In genomic region chr2:54797307-54797706, GRCh38 we compare ENCODE assay signal across 10 cellular contexts.
"Had no signal": no experiment of that assay in that cellular context is flagged by ENCODE, and none has a peak within 500 bp of the region (broad histone marks: within the 10 kb centered on the region; RNA-seq: fewer than 3 reads in every experiment).

No MANE protein-coding gene starts in this region.

- FAIRE-seq: H1, H54, HTR-8/SVneo, K562 had no signal

- H3K4me2 ChIP-seq: GM23338 had no signal

- ATAC-seq: GM23338, HCT116, K562 had no signal

- H2AFZ ChIP-seq: GM23338 had no signal

- DNase-seq: H9, HFFc6, IMR-90, KG1 had no signal

- H3K4me3 ChIP-seq: GM23338, K562 had no signal
